ENCODE assay signal across 8 cellular contexts in genomic region chr14:74956000-74956279, GRCh38. TPM values are rescaled to one million over a fixed set of nuclear protein-coding genes. Genes with fewer than 3 reads are reported as not detected.
DNase-seq lines count a peak whose midpoint lies in the region; ATAC-seq and TF ChIP-seq lines count a peak whose summit lies in the region.

No MANE protein-coding gene starts in this region.

- no peaks in the 10 kb centered on the region for H3K4me1 Mint-ChIP-seq in CD8-positive, alpha-beta T cell (ENCODE audit: low read depth)

- no peaks in the 10 kb centered on the region for H3K9me3 Mint-ChIP-seq in CD8-positive, alpha-beta T cell

- POLR2A ChIA-PET in CD8-positive, alpha-beta T cell (lab: Charles Lee): interaction anchor here (1.7 kb wide), 1 partner anchor 9 kb away, joined by 4 read pairs; no protein-coding TSS in a partner anchor
- POLR2A ChIA-PET in PC-9 (lab: Charles Lee; ENCODE audit: unreplicated experiment): interaction anchor here (0.6 to 1.0 kb wide), 2 partner anchors 8 to 54 kb away, joined by 3 read pairs; no protein-coding TSS in a partner anchor

- H3K27ac ChIP-seq in CD8-positive, alpha-beta T cell (ENCODE audit: low read depth, low read length): no peak overlapping the region
- H3K27ac ChIP-seq in PC-9: no peak overlapping the region
- peak overlapping the region in 3 of 4 donors; percentile 51 to 67 (median 52) for H3K27ac ChIP-seq in esophagus muscularis mucosa (replicated peaks in 1 of 4)
- no peak overlapping the region for H3K27ac ChIP-seq in psoas muscle

- TF ChIP-seq POLR2A in esophagus muscularis mucosa (IDR thresholded peaks at IDR 0.05; ENCODE audit: low read depth): no peak

- peaks cover 5% of the 10 kb centered on the region for H3K27me3 ChIP-seq in CD8-positive, alpha-beta T cell (ENCODE audit: insufficient read depth, low read length)
- H3K27me3 ChIP-seq in PC-9 (ENCODE audit: insufficient read depth, low read depth) (peaks cover 5% of the 10 kb centered on the region; the same call in 1 of the 2 replicates), esophagus muscularis mucosa (peaks cover 0 to 41% (median 0%) of the 10 kb centered on the region in 4 donors), psoas muscle (ENCODE audit: insufficient read depth in 3 of 3, low read length in 2 of 3) (no peaks in the 10 kb centered on the region)

- H3K27me3 Mint-ChIP-seq in CD8-positive, alpha-beta T cell (ENCODE audit: low read depth): peaks cover 11% of the 10 kb centered on the region

- no peaks in the 10 kb centered on the region for H3K36me3 Mint-ChIP-seq in CD8-positive, alpha-beta T cell

- DNase-seq in CD8-positive, alpha-beta T cell: no peak
- DNase-seq in PC-9 (no peak), esophagus muscularis mucosa (ENCODE audit: extremely low spot score) (no peak), psoas muscle (no peak), NK-92 (lab: John Stamatoyannopoulos, UW; ENCODE audit: unreplicated experiment) (no peak), COR-L47 (lab: John Stamatoyannopoulos, UW) (no peak), COLO668 (lab: John Stamatoyannopoulos, UW; ENCODE audit: unreplicated experiment) (no peak)
- DNase-seq in activated effector memory CD4-positive, alpha-beta T cell treated with anti-CD3 and anti-CD28 coated beads, Interleukin-2, amount 50 U/mL, for 16 hours: no peak

- H3F3A ChIP-seq in PC-9 (ENCODE audit: insufficient read depth, low read depth): peaks cover 11% of the 10 kb centered on the region; the same call in 1 of the 2 replicates

- 79% methylated on average over 3 of the region's 9 CpGs for WGBS in esophagus muscularis mucosa
- WGBS in psoas muscle, 3 donors: 76 to 82% (median 82%) methylated on average over 9 of the region's 9 CpGs

- H4K20me1 ChIP-seq in PC-9 (ENCODE audit: insufficient read depth): no peaks in the 10 kb centered on the region

- no peak for TF ChIP-seq CTCF in CD8-positive, alpha-beta T cell (IDR thresholded peaks at IDR 0.05)
- TF ChIP-seq CTCF in PC-9 (conservative IDR thresholded peaks at IDR 0.05) (no peak), esophagus muscularis mucosa (IDR thresholded peaks at IDR 0.05) (no peak), psoas muscle (IDR thresholded peaks at IDR 0.05) (no peak)

- H3K27ac Mint-ChIP-seq in CD8-positive, alpha-beta T cell: no peak overlapping the region

- no peaks in the 10 kb centered on the region for H3K36me3 ChIP-seq in CD8-positive, alpha-beta T cell (ENCODE audit: insufficient read depth, low read length)
- H3K36me3 ChIP-seq in PC-9 (ENCODE audit: low read depth) (no peaks in the 10 kb centered on the region), esophagus muscularis mucosa (peaks cover 0 to 4% (median 0%) of the 10 kb centered on the region in 4 donors), psoas muscle (ENCODE audit: insufficient read depth in 1 of 2, low read depth in 1 of 2) (no peaks in the 10 kb centered on the region)

- H3K79me2 ChIP-seq in PC-9 (ENCODE audit: low read depth): no peaks in the 10 kb centered on the region

- H3K4me3 ChIP-seq in CD8-positive, alpha-beta T cell (ENCODE audit: low read depth, low read length): no peak overlapping the region
- peak overlapping the region; percentile 66; the same call in 1 of the 2 replicates for H3K4me3 ChIP-seq in PC-9
- peak overlapping the region; percentile 62 to 73 (median 66) for H3K4me3 ChIP-seq in esophagus muscularis mucosa
- H3K4me3 ChIP-seq in psoas muscle: peak overlapping the region; percentile 66

- peak overlapping the region; percentile 40 for H3K4me3 Mint-ChIP-seq in CD8-positive, alpha-beta T cell

- peak overlapping the region; percentile 92 for H3K4me2 ChIP-seq in PC-9

- no peak for TF ChIP-seq EP300 in esophagus muscularis mucosa (IDR thresholded peaks at IDR 0.05)

- intact Hi-C loops in CD8-positive, alpha-beta T cell (cut with DNase I, micrococcal nuclease): loop anchor here in 1 of 2 experiments (2.0 kb wide), 1 partner anchor 47 kb away; the partner anchor contains the start of gene EIF2B2
- intact Hi-C loops in PC-9 (cut with micrococcal nuclease; ENCODE audit: unreplicated experiment): loop anchor here (2.0 kb wide), 1 partner anchor 47 kb away; the partner anchor contains the start of gene EIF2B2
- intact Hi-C loops in esophagus muscularis mucosa (cut with DNase I): no loop called here
- intact Hi-C loops in psoas muscle (cut with DNase I): no loop called here

- H3K9me2 ChIP-seq in PC-9 (ENCODE audit: insufficient read depth): no peaks in the 10 kb centered on the region

- CTCF ChIA-PET in CD8-positive, alpha-beta T cell (lab: Charles Lee): no interaction called here
- CTCF ChIA-PET in PC-9 (lab: Charles Lee): interaction anchor here (0.8 kb wide), 1 partner anchor 9 kb away, joined by 3 read pairs; no protein-coding TSS in a partner anchor

- no peaks in the 10 kb centered on the region for H3K9me3 ChIP-seq in CD8-positive, alpha-beta T cell (ENCODE audit: low read length)
- H3K9me3 ChIP-seq in PC-9 (ENCODE audit: insufficient read depth, low read depth) (no peaks in the 10 kb centered on the region), esophagus muscularis mucosa (no peaks in the 10 kb centered on the region), psoas muscle (no peaks in the 10 kb centered on the region)

- no peak for ATAC-seq in CD8-positive, alpha-beta T cell
- ATAC-seq in psoas muscle: no peak

- peaks cover 9% of the 10 kb centered on the region for H3K4me1 ChIP-seq in CD8-positive, alpha-beta T cell (ENCODE audit: insufficient read depth, low read length)
- H3K4me1 ChIP-seq in PC-9 (replicated peaks; ENCODE audit: insufficient read depth): peaks cover 20% of the 10 kb centered on the region
- H3K4me1 ChIP-seq in esophagus muscularis mucosa: peaks cover 28 to 51% (median 37%) of the 10 kb centered on the region in 4 donors
- no peaks in the 10 kb centered on the region for H3K4me1 ChIP-seq in psoas muscle

- H2AFZ ChIP-seq in PC-9: peak overlapping the region; percentile 89; the same call in 1 of the 2 replicates

- BruUV-seq in PC-9 (replicated peaks; lab: Mats Ljungman, UMichigan): TSS peak; percentile 72

RNA-seq across cellular contexts. Expression of gene PGF, which starts 0.5 kb away (rescaled TPM):
- total RNA-seq in CD8-positive, alpha-beta T cell: under 1 TPM in 1 of 2 experiments, not detected in 1; 0.44 TPM
- 8.9 and 11.7 TPM in 2 replicates for total RNA-seq in PC-9 (2021)
- 10 to 100 TPM; 16.7 to 69.6 (median 18.4) TPM for total RNA-seq in esophagus muscularis mucosa
- 1 to 10 TPM; 4.1 to 9.8 (median 8.1) TPM for total RNA-seq in psoas muscle
- polyA plus RNA-seq in psoas muscle: 1 to 10 TPM; 2.5 to 9.2 (median 2.6) TPM

RNA-seq across cellular contexts. Expression of gene RPS6KL1, which starts 32.9 kb away (rescaled TPM):
- 10 to 100 TPM in 1 of 2 experiments, 1 to 10 TPM in 1; 8.9 to 10.8 TPM for total RNA-seq in CD8-positive, alpha-beta T cell
- total RNA-seq in PC-9 (2021) (3.4 and 4.2 TPM in 2 replicates), esophagus muscularis mucosa (1 to 10 TPM; 5.3 to 9.7 (median 7.7) TPM), psoas muscle (10 to 100 TPM; 23.0 to 34.1 (median 28.1) TPM)
- 10 to 100 TPM in 2 of 3 donors, 1 to 10 TPM in 1; 9.4 to 25.6 (median 11.1) TPM for polyA plus RNA-seq in psoas muscle

RNA-seq across cellular contexts. Expression of gene EIF2B2, which starts 46.8 kb away (rescaled TPM):
- total RNA-seq in CD8-positive, alpha-beta T cell: 10 to 100 TPM; 19.8 to 20.6 TPM
- total RNA-seq in PC-9 (2021) (131 and 139 TPM in 2 replicates), esophagus muscularis mucosa (10 to 100 TPM; 23.3 to 58.0 (median 45.9) TPM), psoas muscle (10 to 100 TPM; 44.5 to 68.9 (median 54.6) TPM)
- polyA plus RNA-seq in psoas muscle: 10 to 100 TPM; 64.4 to 91.9 (median 74.8) TPM

Comparison
In these comparisons a context has a peak if more than half of its experiments do, and no peak if none do; other contexts are left out.
1. H3K27ac ChIP-seq: peak in esophagus muscularis mucosa (3 of 4); none in CD8-positive, alpha-beta T cell (single experiment), PC-9 (single experiment) and psoas muscle (single experiment).